In genomic region chr2:156334496-156335478, GRCh38 we compare ENCODE assay signal across 8 cellular contexts. TPM values are rescaled to one million over a fixed set of nuclear protein-coding genes. Genes with fewer than 3 reads are reported as not detected.
A peak's percentile ranks its signal among the peaks of the same experiment; 100 is the strongest.
DNase-seq lines count a peak whose midpoint lies in the region; ATAC-seq and TF ChIP-seq lines count a peak whose summit lies in the region.

No MANE protein-coding gene starts in this region.

- whole genome bisulfite sequencing in thymus: 2% methylated on average over 40 of the region's 40 CpGs

- in situ Hi-C loops in Caki2 (cut with HindIII; ENCODE audit: low pct_unique_long_range_greater_than_20kb, low sequenced_read_pairs): loop anchor here (25.0 kb wide), 1 partner anchor 253 kb away; no protein-coding TSS in a partner anchor

- peak overlapping the region; percentile 54 for H3K4me3 ChIP-seq in thymus (ENCODE audit: low read length)

- ATAC-seq in GM21717 (IDR thresholded peaks at IDR 0.05; ENCODE audit: unreplicated experiment) (peak; percentile 21), SK-N-SH treated with all-trans-retinoic acid at 6 μM for 48 hours (peak; percentile 73)

- H3K27me3 ChIP-seq in thymus (ENCODE audit: control insufficient read depth, insufficient read depth): peaks cover 53% of the 10 kb centered on the region

- H3K27ac Mint-ChIP-seq in activated naive CD8-positive, alpha-beta T cell treated with anti-CD3 and anti-CD28 coated beads for 36 hours: peak overlapping the region; percentile 98
- peak overlapping the region; percentile 72 for H3K27ac Mint-ChIP-seq in glutamatergic neuron (ENCODE audit: unreplicated experiment)
- H3K27ac Mint-ChIP-seq in osteocyte (ENCODE audit: unreplicated experiment): peak overlapping the region; percentile 98

- peaks cover 1% of the 10 kb centered on the region for H3K9me3 ChIP-seq in thymus (ENCODE audit: control insufficient read depth)

- peak overlapping the region; percentile 84 for H3K27ac ChIP-seq in thymus (ENCODE audit: low read depth)

- H3K4me1 Mint-ChIP-seq in activated naive CD8-positive, alpha-beta T cell treated with anti-CD3 and anti-CD28 coated beads for 36 hours: peaks cover 54% of the 10 kb centered on the region
- H3K4me1 Mint-ChIP-seq in glutamatergic neuron (ENCODE audit: low read depth, unreplicated experiment) (peaks cover 15% of the 10 kb centered on the region), osteocyte (ENCODE audit: unreplicated experiment) (peaks cover 24% of the 10 kb centered on the region)

- DNase-seq in Caki2 (ENCODE audit: low read depth): peak; percentile 80
- DNase-seq in LHCN-M2 (ENCODE audit: low read depth): peak; percentile 85
- peak; percentile 86 for DNase-seq in activated naive CD8-positive, alpha-beta T cell treated with anti-CD3 and anti-CD28 coated beads for 36 hours
- DNase-seq in glutamatergic neuron: peak; percentile 68
- DNase-seq in osteocyte (ENCODE audit: extremely low spot score, unreplicated experiment): peak; percentile 92

- H3K9me3 Mint-ChIP-seq in activated naive CD8-positive, alpha-beta T cell treated with anti-CD3 and anti-CD28 coated beads for 36 hours: no peaks in the 10 kb centered on the region
- H3K9me3 Mint-ChIP-seq in glutamatergic neuron (ENCODE audit: unreplicated experiment) (peaks cover 8% of the 10 kb centered on the region), osteocyte (ENCODE audit: unreplicated experiment) (no peaks in the 10 kb centered on the region)

- peaks cover 25% of the 10 kb centered on the region for H3K36me3 Mint-ChIP-seq in activated naive CD8-positive, alpha-beta T cell treated with anti-CD3 and anti-CD28 coated beads for 36 hours
- H3K36me3 Mint-ChIP-seq in glutamatergic neuron (ENCODE audit: unreplicated experiment): peaks cover 4% of the 10 kb centered on the region
- no peaks in the 10 kb centered on the region for H3K36me3 Mint-ChIP-seq in osteocyte (ENCODE audit: unreplicated experiment)

- peaks cover 9% of the 10 kb centered on the region for H3K27me3 Mint-ChIP-seq in activated naive CD8-positive, alpha-beta T cell treated with anti-CD3 and anti-CD28 coated beads for 36 hours
- H3K27me3 Mint-ChIP-seq in glutamatergic neuron (ENCODE audit: unreplicated experiment) (peaks cover 22% of the 10 kb centered on the region), osteocyte (ENCODE audit: unreplicated experiment) (peaks cover 13% of the 10 kb centered on the region)

- H3K4me3 Mint-ChIP-seq in activated naive CD8-positive, alpha-beta T cell treated with anti-CD3 and anti-CD28 coated beads for 36 hours: peak overlapping the region; percentile 94
- peak overlapping the region; percentile 94 for H3K4me3 Mint-ChIP-seq in glutamatergic neuron (ENCODE audit: unreplicated experiment)
- H3K4me3 Mint-ChIP-seq in osteocyte (ENCODE audit: unreplicated experiment): peak overlapping the region; percentile 88

- H3K36me3 ChIP-seq in thymus (ENCODE audit: control insufficient read depth, insufficient read depth): no peaks in the 10 kb centered on the region

- TF ChIP-seq CTCF in glutamatergic neuron (IDR thresholded peaks at IDR 0.05; ENCODE audit: partially characterized antibody, unreplicated experiment) (no peak), osteocyte (IDR thresholded peaks at IDR 0.05) (peak; percentile 24)

- H3K4me1 ChIP-seq in thymus (ENCODE audit: control insufficient read depth, insufficient read depth, low read length): peaks cover 20% of the 10 kb centered on the region

TF ChIP-seq in SK-N-SH treated with all-trans-retinoic acid at 6 μM for 48 hours, 23 proteins besides CTCF, POLR2A, EP300 and RAD21:
- TF ChIP-seq SNAI2 (CRISPR knock-in tag; IDR thresholded peaks at IDR 0.05): no peak
- no peak for TF ChIP-seq PPARA (CRISPR knock-in tag; IDR thresholded peaks at IDR 0.05; ENCODE audit: borderline replicate concordance)
- no peak for TF ChIP-seq ZNF70 (CRISPR knock-in tag; IDR thresholded peaks at IDR 0.05)
- no peak for TF ChIP-seq PATZ1 (CRISPR knock-in tag; IDR thresholded peaks at IDR 0.05; ENCODE audit: borderline replicate concordance)
- TF ChIP-seq, protein P1, sequence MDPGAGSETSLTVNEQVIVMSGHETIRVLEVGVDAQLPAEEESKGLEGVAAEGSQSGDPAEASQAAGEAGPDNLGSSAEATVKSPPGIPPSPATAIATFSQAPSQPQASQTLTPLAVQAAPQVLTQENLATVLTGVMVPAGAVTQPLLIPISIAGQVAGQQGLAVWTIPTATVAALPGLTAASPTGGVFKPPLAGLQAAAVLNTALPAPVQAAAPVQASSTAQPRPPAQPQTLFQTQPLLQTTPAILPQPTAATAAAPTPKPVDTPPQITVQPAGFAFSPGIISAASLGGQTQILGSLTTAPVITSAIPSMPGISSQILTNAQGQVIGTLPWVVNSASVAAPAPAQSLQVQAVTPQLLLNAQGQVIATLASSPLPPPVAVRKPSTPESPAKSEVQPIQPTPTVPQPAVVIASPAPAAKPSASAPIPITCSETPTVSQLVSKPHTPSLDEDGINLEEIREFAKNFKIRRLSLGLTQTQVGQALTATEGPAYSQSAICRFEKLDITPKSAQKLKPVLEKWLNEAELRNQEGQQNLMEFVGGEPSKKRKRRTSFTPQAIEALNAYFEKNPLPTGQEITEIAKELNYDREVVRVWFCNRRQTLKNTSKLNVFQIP (CRISPR knock-in tag; IDR thresholded peaks at IDR 0.05; ENCODE audit: borderline replicate concordance, low read depth): no peak
- TF ChIP-seq CREB5 (CRISPR knock-in tag; IDR thresholded peaks at IDR 0.05; ENCODE audit: low read depth): no peak
TF ChIP-seq in SK-N-SH treated with all-trans-retinoic acid at 6 μM for 48 hours: peak in this region for 0.

RNA-seq across cellular contexts. Expression of gene NR4A2, which starts 2.3 kb away (rescaled TPM):
- not detected in 2 replicates for total RNA-seq in Caki2 (2014; rRNA removed; shearing (Covaris generic); ENCODE audit: low replicate concordance)
- total RNA-seq in LHCN-M2 (2014; rRNA removed) (0.13 and 0.40 TPM in 2 replicates), glutamatergic neuron (ENCODE audit: unreplicated experiment) (2.2 TPM), osteocyte (1.4 and 1.8 TPM in 2 replicates)
- 0.26 TPM for polyA plus RNA-seq in LHCN-M2 (2012)
- total RNA-seq in activated naive CD8-positive, alpha-beta T cell treated with anti-CD3 and anti-CD28 coated beads for 36 hours: 10 to 100 TPM; 47.7 to 49.9 TPM
- 4.4 TPM for polyA plus RNA-seq in thymus

Comparison
In these comparisons a context has a peak if more than half of its experiments do, and no peak if none do; other contexts are left out.
1. Peak in every context shown above with its lines: DNase-seq, ATAC-seq, H3K4me3 ChIP-seq and H3K27ac ChIP-seq.
2. RNA of gene NR4A2, which starts 2.3 kb away (total RNA-seq): 47.7 to 49.9 TPM in activated naive CD8-positive, alpha-beta T cell treated with anti-CD3 and anti-CD28 coated beads for 36 hours; 2.2 TPM in glutamatergic neuron (single experiment), 1.4 to 1.8 TPM in osteocyte, 0.13 to 0.40 TPM in LHCN-M2 and not detected in Caki2; every median in the first group is over 10 times any median in the second.